ENCODE assay signal across 12 cellular contexts in the genomic region with DNA sequence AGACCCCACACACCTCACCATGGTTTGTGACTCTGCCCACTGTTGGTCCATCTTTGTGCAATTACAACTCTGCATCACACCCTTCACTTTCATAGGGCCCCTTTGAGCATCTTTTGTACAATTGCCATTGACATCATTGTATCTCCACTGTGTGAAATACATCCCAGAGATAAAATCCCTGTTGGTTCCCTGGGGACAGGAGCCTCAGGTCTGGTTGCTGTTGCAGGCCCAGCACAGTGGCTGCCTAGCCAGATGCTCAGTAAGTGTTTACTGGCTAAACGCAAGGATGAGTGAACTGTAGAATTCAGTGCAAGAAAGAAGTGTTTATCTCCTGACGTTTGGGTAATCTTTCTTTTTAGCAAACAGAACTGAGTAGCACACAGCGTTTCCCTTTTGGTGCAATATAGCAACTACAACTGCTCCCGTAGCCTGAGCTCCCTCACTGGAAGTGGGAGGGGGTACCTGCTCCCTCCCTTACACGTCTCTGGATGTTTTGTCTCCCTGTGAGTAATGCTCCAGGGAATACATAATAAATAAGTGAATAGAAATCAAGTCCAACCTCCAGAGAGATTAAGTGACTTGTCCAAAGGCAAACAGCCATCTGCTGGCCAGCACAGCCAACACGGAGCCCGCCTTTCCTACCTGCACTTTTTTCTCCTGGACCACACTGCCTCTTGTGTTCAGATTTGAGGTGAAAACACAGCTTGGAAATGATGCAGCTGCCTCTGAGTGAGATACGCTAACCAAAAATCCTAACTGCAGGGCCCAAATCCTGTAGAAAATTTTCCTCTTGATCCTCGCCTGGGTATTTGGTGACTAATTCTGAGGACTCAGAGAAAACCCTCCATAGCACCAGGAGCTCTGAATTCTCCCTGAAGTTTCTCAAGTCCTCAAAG. TPM values are rescaled to one million over a fixed set of nuclear protein-coding genes. Genes with fewer than 3 reads are reported as not detected.
A peak's percentile ranks its signal among the peaks of the same experiment; 100 is the strongest.
DNase-seq lines count a peak whose midpoint lies in the region; ATAC-seq lines count a peak whose summit lies in the region.
"Had no signal": no experiment of that assay in that cellular context is flagged by ENCODE, and none has a peak within 500 bp of the region (broad histone marks: within the 10 kb centered on the region; RNA-seq: fewer than 3 reads in every experiment).

No MANE protein-coding gene starts in this region.

- H3K27ac ChIP-seq in muscle layer of duodenum (ENCODE audit: low read length), result peak overlapping the region; percentile 21
- H3K27ac ChIP-seq: cardiac muscle cell had no signal

- peaks cover 0 to 19% of the 10 kb centered on the region in 2 donors for H3K4me1 ChIP-seq in muscle layer of duodenum (ENCODE audit: control insufficient read depth in 1 of 2, insufficient read depth in 2 of 2, low read length in 2 of 2)

- DNase-seq in Ammon's horn (ENCODE audit: low spot score), result peak; percentile 22
- peak; percentile 52 for DNase-seq in NCI-H1694 treated with DMSO at 0.1 percent for 48 hours (lab: John Stamatoyannopoulos, UW)
- peak; percentile 5 for DNase-seq in dermis blood vessel endothelial cell
- no peak for DNase-seq in stimulated activated CD4-positive, alpha-beta T cell treated with anti-CD3 and anti-CD28 coated beads, Interleukin-2, amount 100 ng/mL, for 24 hours
- DNase-seq in 8988T, result no peak
- DNase-seq: CD8-positive, alpha-beta memory T cell; NCI-H187 treated with DMSO at 0.1 percent for 48 hours had no signal

- H3K27me3 ChIP-seq in muscle layer of duodenum (ENCODE audit: low read depth, low read length), result no peaks in the 10 kb centered on the region
- H3K27me3 ChIP-seq: cardiac muscle cell had no signal

- H3K9me3 ChIP-seq in muscle layer of duodenum (ENCODE audit: control insufficient read depth in 1 of 2, low read length in 2 of 2), result no peaks in the 10 kb centered on the region
- H3K9me3 ChIP-seq: mucosa of descending colon had no signal

- no peak for ATAC-seq in HG03378 (IDR thresholded peaks at IDR 0.05; ENCODE audit: unreplicated experiment)
- ATAC-seq in HG02973 (IDR thresholded peaks at IDR 0.05; ENCODE audit: unreplicated experiment), result no peak

- no peaks in the 10 kb centered on the region for H3K36me3 ChIP-seq in muscle layer of duodenum (ENCODE audit: control insufficient read depth in 1 of 2, insufficient read depth in 2 of 2, low read length in 2 of 2)
- H3K36me3 ChIP-seq: cardiac muscle cell had no signal

- H3K4me3 ChIP-seq in muscle layer of duodenum (ENCODE audit: low read depth in 1 of 2, low read length in 2 of 2), result no peak overlapping the region
- H3K4me3 ChIP-seq: cardiac muscle cell, mucosa of descending colon had no signal

RNA-seq across cellular contexts. Expression of a gene that starts 27.4 kb away (rescaled TPM):
- 0.17 and 0.19 TPM in 2 replicates for total RNA-seq in dermis blood vessel endothelial cell

Comparison
In these comparisons a context has a peak if more than half of its experiments do, and no peak if none do; other contexts are left out.
1. DNase-seq: peak in Ammon's horn (single experiment), NCI-H1694 treated with DMSO at 0.1 percent for 48 hours (single experiment) and dermis blood vessel endothelial cell (single experiment); none in stimulated activated CD4-positive, alpha-beta T cell treated with anti-CD3 and anti-CD28 coated beads, Interleukin-2, amount 100 ng/mL, for 24 hours (0 of 2) and 8988T (single experiment).